ENCODE assay signal across 17 cellular contexts in genomic region chr6:18243302-18243893, GRCh38. TPM values are rescaled to one million over a fixed set of nuclear protein-coding genes. Genes with fewer than 3 reads are reported as not detected.
DNase-seq lines count a peak whose midpoint lies in the region; ATAC-seq, FAIRE-seq and TF ChIP-seq lines count a peak whose summit lies in the region.
"Had no signal": no experiment of that assay in that cellular context is flagged by ENCODE, and none has a peak within 500 bp of the region (broad histone marks: within the 10 kb centered on the region; RNA-seq: fewer than 3 reads in every experiment).

No MANE protein-coding gene starts in this region.

- no peak for ATAC-seq in stimulated activated memory B cell treated with anti-CD40 and anti-IgM and Interleukin-4, amounts not matched to agents 10 μg/mL and 1 μg/mL and 100 μg/mL, for 72 hours

- DNase-seq in activated naive CD4-positive, alpha-beta T cell treated with anti-CD3 and anti-CD28 coated beads, Interleukin-2, amount 10 ng/mL, durations not matched to agents 7 days and 5 days, result no peak
- DNase-seq in activated naive CD4-positive, alpha-beta T cell treated with anti-CD3 and anti-CD28 coated beads for 36 hours, result no peak
- DNase-seq in HEK293T (ENCODE audit: extremely low spot score), result no peak
- no peak for DNase-seq in activated T-helper 2 cell treated with anti-CD3 and anti-CD28 coated beads, Interferon-gamma antibody, Interleukin-2, Interleukin-4, amounts not matched to agents 10 μg/mL and 5 μg/mL and 100 μg/mL, durations not matched to agents 14 hours and 24 hours and 36 hours (ENCODE audit: low spot score)
- peak; percentile 53 for DNase-seq in small intestine
- no peak for DNase-seq in tibial nerve (ENCODE audit: low spot score in 2 of 2)
- DNase-seq in effector CD4-positive, alpha-beta T cell, result no peak
- DNase-seq: activated T-cell treated with anti-CD3 and anti-CD28 coated beads, Interleukin-2, amount 50 U/mL, for 48 hours; hypothalamus; midbrain; NCI-H1048; NCI-H2081 treated with DMSO at 0.1 percent for 48 hours; NCI-H524 treated with DMSO at 0.1 percent for 48 hours; retina had no signal

- CTCF ChIA-PET in activated naive CD4-positive, alpha-beta T cell treated with anti-CD3 and anti-CD28 coated beads, Interleukin-2, amount 10 ng/mL, durations not matched to agents 7 days and 5 days (lab: Charles Lee), result no interaction called here
- CTCF ChIA-PET in activated naive CD4-positive, alpha-beta T cell treated with anti-CD3 and anti-CD28 coated beads for 36 hours (lab: Charles Lee), result no interaction called here
- CTCF ChIA-PET in HEK293T (lab: Yijun Ruan, JAX), result no interaction called here

- TF ChIP-seq CTCF in tibial nerve (IDR thresholded peaks at IDR 0.05), result no peak

- no peak overlapping the region for H3K4me3 Mint-ChIP-seq in activated naive CD4-positive, alpha-beta T cell treated with anti-CD3 and anti-CD28 coated beads, Interleukin-2, amount 10 ng/mL, durations not matched to agents 7 days and 5 days
- H3K4me3 Mint-ChIP-seq in activated naive CD4-positive, alpha-beta T cell treated with anti-CD3 and anti-CD28 coated beads for 36 hours, result no peak overlapping the region
- no peak overlapping the region for H3K4me3 Mint-ChIP-seq in activated T-helper 2 cell treated with anti-CD3 and anti-CD28 coated beads, Interferon-gamma antibody, Interleukin-2, Interleukin-4, amounts not matched to agents 10 μg/mL and 5 μg/mL and 100 μg/mL, durations not matched to agents 14 hours and 24 hours and 36 hours (ENCODE audit: low read depth)
- H3K4me3 Mint-ChIP-seq in stimulated activated memory B cell treated with anti-CD40 and anti-IgM and Interleukin-4, amounts not matched to agents 10 μg/mL and 1 μg/mL and 100 μg/mL, for 72 hours, result no peak overlapping the region

- H3K9me3 ChIP-seq in small intestine (ENCODE audit: control insufficient read depth, low read depth) (no peaks in the 10 kb centered on the region), tibial nerve (no peaks in the 10 kb centered on the region)

- peaks cover 57% of the 10 kb centered on the region for H3K4me1 Mint-ChIP-seq in activated naive CD4-positive, alpha-beta T cell treated with anti-CD3 and anti-CD28 coated beads, Interleukin-2, amount 10 ng/mL, durations not matched to agents 7 days and 5 days
- peaks cover 50% of the 10 kb centered on the region for H3K4me1 Mint-ChIP-seq in activated naive CD4-positive, alpha-beta T cell treated with anti-CD3 and anti-CD28 coated beads for 36 hours (ENCODE audit: low read depth)
- peaks cover 55% of the 10 kb centered on the region for H3K4me1 Mint-ChIP-seq in activated T-helper 2 cell treated with anti-CD3 and anti-CD28 coated beads, Interferon-gamma antibody, Interleukin-2, Interleukin-4, amounts not matched to agents 10 μg/mL and 5 μg/mL and 100 μg/mL, durations not matched to agents 14 hours and 24 hours and 36 hours (ENCODE audit: low read depth)
- H3K4me1 Mint-ChIP-seq in stimulated activated memory B cell treated with anti-CD40 and anti-IgM and Interleukin-4, amounts not matched to agents 10 μg/mL and 1 μg/mL and 100 μg/mL, for 72 hours, result peaks cover 27% of the 10 kb centered on the region

- H3K27ac ChIP-seq in small intestine (ENCODE audit: low read depth in 1 of 2, low read length in 1 of 2) (no peak overlapping the region), tibial nerve (no peak overlapping the region)

- no peak overlapping the region for H3K4me3 ChIP-seq in small intestine (ENCODE audit: low read depth in 1 of 2, low read length in 2 of 2)
- no peak overlapping the region for H3K4me3 ChIP-seq in tibial nerve

- no peak for FAIRE-seq in small intestine (lab: Jason Lieb, UNC)
- FAIRE-seq: endometrium, urothelium cell line had no signal

- H3K36me3 ChIP-seq in small intestine (ENCODE audit: control insufficient read depth in 2 of 2, insufficient read depth in 2 of 2, low read length in 2 of 2) (peaks cover 4 to 5% of the 10 kb centered on the region in 2 donors), tibial nerve (peaks cover 0 to 55% (median 5%) of the 10 kb centered on the region in 3 donors)

- H3K27me3 ChIP-seq in small intestine (ENCODE audit: control insufficient read depth in 2 of 2, insufficient read depth in 2 of 2, low read length in 2 of 2) (no peaks in the 10 kb centered on the region), tibial nerve (no peaks in the 10 kb centered on the region)

- peaks cover 71% of the 10 kb centered on the region for H3K36me3 Mint-ChIP-seq in activated naive CD4-positive, alpha-beta T cell treated with anti-CD3 and anti-CD28 coated beads, Interleukin-2, amount 10 ng/mL, durations not matched to agents 7 days and 5 days
- H3K36me3 Mint-ChIP-seq in activated naive CD4-positive, alpha-beta T cell treated with anti-CD3 and anti-CD28 coated beads for 36 hours (ENCODE audit: low read depth), result peaks cover 73% of the 10 kb centered on the region
- peaks cover 93% of the 10 kb centered on the region for H3K36me3 Mint-ChIP-seq in activated T-helper 2 cell treated with anti-CD3 and anti-CD28 coated beads, Interferon-gamma antibody, Interleukin-2, Interleukin-4, amounts not matched to agents 10 μg/mL and 5 μg/mL and 100 μg/mL, durations not matched to agents 14 hours and 24 hours and 36 hours (ENCODE audit: low read depth)
- peaks cover 62% of the 10 kb centered on the region for H3K36me3 Mint-ChIP-seq in stimulated activated memory B cell treated with anti-CD40 and anti-IgM and Interleukin-4, amounts not matched to agents 10 μg/mL and 1 μg/mL and 100 μg/mL, for 72 hours

- no peak for TF ChIP-seq POLR2A in tibial nerve (IDR thresholded peaks at IDR 0.05)

- POLR2A ChIA-PET in HEK293T (lab: Yijun Ruan, JAX), result no interaction called here

- peak overlapping the region; percentile 49 for H3K27ac Mint-ChIP-seq in activated naive CD4-positive, alpha-beta T cell treated with anti-CD3 and anti-CD28 coated beads, Interleukin-2, amount 10 ng/mL, durations not matched to agents 7 days and 5 days
- H3K27ac Mint-ChIP-seq in activated naive CD4-positive, alpha-beta T cell treated with anti-CD3 and anti-CD28 coated beads for 36 hours, result no peak overlapping the region
- H3K27ac Mint-ChIP-seq in activated T-helper 2 cell treated with anti-CD3 and anti-CD28 coated beads, Interferon-gamma antibody, Interleukin-2, Interleukin-4, amounts not matched to agents 10 μg/mL and 5 μg/mL and 100 μg/mL, durations not matched to agents 14 hours and 24 hours and 36 hours, result peak overlapping the region; percentile 24
- no peak overlapping the region for H3K27ac Mint-ChIP-seq in stimulated activated memory B cell treated with anti-CD40 and anti-IgM and Interleukin-4, amounts not matched to agents 10 μg/mL and 1 μg/mL and 100 μg/mL, for 72 hours

- TF ChIP-seq EP300 in tibial nerve (IDR thresholded peaks at IDR 0.05), result no peak

- no peaks in the 10 kb centered on the region for H3K27me3 Mint-ChIP-seq in activated naive CD4-positive, alpha-beta T cell treated with anti-CD3 and anti-CD28 coated beads, Interleukin-2, amount 10 ng/mL, durations not matched to agents 7 days and 5 days
- H3K27me3 Mint-ChIP-seq in activated naive CD4-positive, alpha-beta T cell treated with anti-CD3 and anti-CD28 coated beads for 36 hours (ENCODE audit: low read depth), result no peaks in the 10 kb centered on the region
- no peaks in the 10 kb centered on the region for H3K27me3 Mint-ChIP-seq in activated T-helper 2 cell treated with anti-CD3 and anti-CD28 coated beads, Interferon-gamma antibody, Interleukin-2, Interleukin-4, amounts not matched to agents 10 μg/mL and 5 μg/mL and 100 μg/mL, durations not matched to agents 14 hours and 24 hours and 36 hours (ENCODE audit: low read depth)
- no peaks in the 10 kb centered on the region for H3K27me3 Mint-ChIP-seq in stimulated activated memory B cell treated with anti-CD40 and anti-IgM and Interleukin-4, amounts not matched to agents 10 μg/mL and 1 μg/mL and 100 μg/mL, for 72 hours

- H3K4me1 ChIP-seq in small intestine (ENCODE audit: control insufficient read depth in 2 of 2, insufficient read depth in 1 of 2, low read depth in 1 of 2, low read length in 1 of 2) (peaks cover 0 to 6% of the 10 kb centered on the region in 2 donors), tibial nerve (peaks cover 0 to 12% (median 0%) of the 10 kb centered on the region in 4 donors)

- H3K9me3 Mint-ChIP-seq in activated naive CD4-positive, alpha-beta T cell treated with anti-CD3 and anti-CD28 coated beads, Interleukin-2, amount 10 ng/mL, durations not matched to agents 7 days and 5 days, result peaks cover 3% of the 10 kb centered on the region
- H3K9me3 Mint-ChIP-seq in activated naive CD4-positive, alpha-beta T cell treated with anti-CD3 and anti-CD28 coated beads for 36 hours, result no peaks in the 10 kb centered on the region
- peaks cover 3% of the 10 kb centered on the region for H3K9me3 Mint-ChIP-seq in activated T-helper 2 cell treated with anti-CD3 and anti-CD28 coated beads, Interferon-gamma antibody, Interleukin-2, Interleukin-4, amounts not matched to agents 10 μg/mL and 5 μg/mL and 100 μg/mL, durations not matched to agents 14 hours and 24 hours and 36 hours
- H3K9me3 Mint-ChIP-seq in stimulated activated memory B cell treated with anti-CD40 and anti-IgM and Interleukin-4, amounts not matched to agents 10 μg/mL and 1 μg/mL and 100 μg/mL, for 72 hours, result no peaks in the 10 kb centered on the region

- intact Hi-C loops in activated naive CD4-positive, alpha-beta T cell treated with anti-CD3 and anti-CD28 coated beads for 36 hours (cut with micrococcal nuclease), result loop anchor here (5.0 kb wide), 1 partner anchor 541 kb away; no protein-coding TSS in a partner anchor
- intact Hi-C loops in activated T-helper 2 cell treated with anti-CD3 and anti-CD28 coated beads, Interferon-gamma antibody, Interleukin-2, Interleukin-4, amounts not matched to agents 10 μg/mL and 5 μg/mL and 100 μg/mL, durations not matched to agents 14 hours and 24 hours and 36 hours (cut with micrococcal nuclease), result loop anchor here (5.0 kb wide), 1 partner anchor 86 kb away; the partner anchor contains the start of genes KDM1B and TPMT

- 44 to 68% (median 48%) methylated on average over 3 of the region's 3 CpGs for WGBS in small intestine, 3 donors
- 87 to 94% methylated on average over 3 of the region's 3 CpGs for WGBS in tibial nerve, 2 donors

TF ChIP-seq in HEK293T, 16 proteins besides CTCF, POLR2A, EP300 and RAD21:
- TF ChIP-seq TARDBP (IDR thresholded peaks at IDR 0.05) (no peak), ZNF384 (IDR thresholded peaks at IDR 0.05) (no peak), HDGF (IDR thresholded peaks at IDR 0.05; ENCODE audit: borderline replicate concordance) (no peak), L3MBTL2 (conservative IDR thresholded peaks at IDR 0.05) (0 out of 2 replicates have a peak, but pooled peaks have one; percentile 11)

RNA-seq across cellular contexts. Expression of gene DEK, which starts 20.9 kb away (rescaled TPM):
- total RNA-seq in activated naive CD4-positive, alpha-beta T cell treated with anti-CD3 and anti-CD28 coated beads for 36 hours, result 100 to 1,000 TPM; 200 to 203 TPM
- 182 and 198 TPM in 2 replicates for total RNA-seq in activated T-helper 2 cell treated with anti-CD3 and anti-CD28 coated beads, Interferon-gamma antibody, Interleukin-2, Interleukin-4, amounts not matched to agents 10 μg/mL and 5 μg/mL and 100 μg/mL, durations not matched to agents 14 hours and 24 hours and 36 hours
- polyA plus RNA-seq in small intestine, result 10 to 100 TPM; 55.7 to 77.2 (median 61.1) TPM
- total RNA-seq in tibial nerve, result 100 to 1,000 TPM; 112 to 147 (median 123) TPM

Comparison
In these comparisons a context has a peak if more than half of its experiments do, and no peak if none do; other contexts are left out.
1. H3K27ac Mint-ChIP-seq: peak in activated naive CD4-positive, alpha-beta T cell treated with anti-CD3 and anti-CD28 coated beads, Interleukin-2, amount 10 ng/mL, durations not matched to agents 7 days and 5 days (single experiment) and activated T-helper 2 cell treated with anti-CD3 and anti-CD28 coated beads, Interferon-gamma antibody, Interleukin-2, Interleukin-4, amounts not matched to agents 10 μg/mL and 5 μg/mL and 100 μg/mL, durations not matched to agents 14 hours and 24 hours and 36 hours (single experiment); none in activated naive CD4-positive, alpha-beta T cell treated with anti-CD3 and anti-CD28 coated beads for 36 hours (single experiment) and stimulated activated memory B cell treated with anti-CD40 and anti-IgM and Interleukin-4, amounts not matched to agents 10 μg/mL and 1 μg/mL and 100 μg/mL, for 72 hours (single experiment).